11 cellular contexts compared by ENCODE assay signal in the genomic region with DNA sequence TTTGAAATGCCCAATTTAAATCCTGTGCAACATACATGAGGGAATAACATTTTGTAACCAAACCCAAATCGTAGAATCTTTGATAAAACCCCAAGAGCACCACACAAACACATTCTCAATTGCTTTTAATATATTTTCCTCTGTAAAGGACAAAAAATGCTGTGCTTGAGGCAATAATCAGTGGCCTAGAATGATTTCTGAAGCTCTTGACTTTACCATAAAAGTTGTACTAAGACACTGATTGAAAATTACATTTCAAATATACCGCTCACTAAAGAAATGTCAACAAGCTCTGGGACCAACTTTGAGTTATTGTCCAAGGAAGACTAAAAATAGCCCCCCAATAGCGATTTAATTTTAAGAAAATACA. TPM values are rescaled to one million over a fixed set of nuclear protein-coding genes. Genes with fewer than 3 reads are reported as not detected.
A peak's percentile ranks its signal among the peaks of the same experiment; 100 is the strongest.
DNase-seq lines count a peak whose midpoint lies in the region; ATAC-seq, FAIRE-seq and TF ChIP-seq lines count a peak whose summit lies in the region.
"Had no signal": no experiment of that assay in that cellular context is flagged by ENCODE, and none has a peak within 500 bp of the region (broad histone marks: within the 10 kb centered on the region; RNA-seq: fewer than 3 reads in every experiment).

No MANE protein-coding gene starts in this region.

- WGBS in pancreas, 2 donors = 56 to 60% methylated on average over 3 of the region's 3 CpGs

- no peaks in the 10 kb centered on the region for H3K9me3 Mint-ChIP-seq in activated naive CD4-positive, alpha-beta T cell treated with anti-CD3 and anti-CD28 coated beads, Interleukin-2, amount 50 U/mL, for 24 hours
- H3K9me3 Mint-ChIP-seq in mesothelial cell of epicardium = no peaks in the 10 kb centered on the region

- H3K4me3 ChIP-seq in WERI-Rb-1 (ENCODE audit: low read depth, low read length) = peak overlapping the region; percentile 66
- H3K4me3 ChIP-seq in iPS-20b (ENCODE audit: low read length) = peak overlapping the region; percentile 75
- peak overlapping the region; percentile 91 for H3K4me3 ChIP-seq in thoracic aorta
- peak overlapping the region in 1 of 4 donors; percentile 73 for H3K4me3 ChIP-seq in pancreas

- TF ChIP-seq CTCF in WERI-Rb-1 (IDR thresholded peaks at IDR 0.05; ENCODE audit: low read depth, low read length) (no peak), thoracic aorta (IDR thresholded peaks at IDR 0.05) (no peak), mesothelial cell of epicardium (IDR thresholded peaks at IDR 0.05; ENCODE audit: unreplicated experiment) (no peak), pancreas (IDR thresholded peaks at IDR 0.05) (no peak)

- H3K27ac Mint-ChIP-seq in activated naive CD4-positive, alpha-beta T cell treated with anti-CD3 and anti-CD28 coated beads, Interleukin-2, amount 50 U/mL, for 24 hours = peak overlapping the region; percentile 85
- H3K27ac Mint-ChIP-seq in mesothelial cell of epicardium = no peak overlapping the region

- no peaks in the 10 kb centered on the region for H3K36me3 Mint-ChIP-seq in activated naive CD4-positive, alpha-beta T cell treated with anti-CD3 and anti-CD28 coated beads, Interleukin-2, amount 50 U/mL, for 24 hours
- H3K36me3 Mint-ChIP-seq in mesothelial cell of epicardium = no peaks in the 10 kb centered on the region

- H3K9ac ChIP-seq in iPS-20b (ENCODE audit: low read depth, low read length) = no peak overlapping the region

- intact Hi-C loops in pancreas (cut with DNase I) = no loop called here

- H3K27ac ChIP-seq in WERI-Rb-1 (peak overlapping the region; percentile 88), iPS-20b (ENCODE audit: low read length) (no peak overlapping the region), thoracic aorta (no peak overlapping the region), pancreas (no peak overlapping the region)

- DNase-seq in activated naive CD4-positive, alpha-beta T cell treated with anti-CD3 and anti-CD28 coated beads, Interleukin-2, amount 50 U/mL, for 16 hours = no peak
- DNase-seq in WERI-Rb-1 (no peak), thoracic aorta (ENCODE audit: low spot score) (no peak), mesothelial cell of epicardium (ENCODE audit: low spot score in 2 of 2, unreplicated experiment in 2 of 2) (no peak), pancreas (no peak)
- no peak for DNase-seq in stimulated activated naive CD4-positive, alpha-beta T cell (lab: John Stamatoyannopoulos, UW)
- DNase-seq: esophagus squamous epithelium, NCI-H1436 treated with DMSO at 0.1 percent for 48 hours had no signal

- H3K27me3 ChIP-seq in WERI-Rb-1 (ENCODE audit: insufficient read depth, low read depth, severe bottlenecking) (no peaks in the 10 kb centered on the region), iPS-20b (ENCODE audit: insufficient read depth, low read length) (peaks cover 58% of the 10 kb centered on the region), thoracic aorta (replicated peaks; ENCODE audit: insufficient read depth) (no peaks in the 10 kb centered on the region), pancreas (no peaks in the 10 kb centered on the region)
- H3K27me3 ChIP-seq: body of pancreas had no signal

- H3K36me3 ChIP-seq in WERI-Rb-1 (no peaks in the 10 kb centered on the region), iPS-20b (ENCODE audit: insufficient read depth, low read depth, low read length) (no peaks in the 10 kb centered on the region), thoracic aorta (no peaks in the 10 kb centered on the region), pancreas (no peaks in the 10 kb centered on the region)
- H3K36me3 ChIP-seq: esophagus squamous epithelium had no signal

- no peaks in the 10 kb centered on the region for H3K27me3 Mint-ChIP-seq in activated naive CD4-positive, alpha-beta T cell treated with anti-CD3 and anti-CD28 coated beads, Interleukin-2, amount 50 U/mL, for 24 hours
- H3K27me3 Mint-ChIP-seq in mesothelial cell of epicardium (ENCODE audit: low read depth) = peaks cover 76% of the 10 kb centered on the region

- peaks cover 3% of the 10 kb centered on the region for H3K9me3 ChIP-seq in WERI-Rb-1 (ENCODE audit: severe bottlenecking)
- no peaks in the 10 kb centered on the region for H3K9me3 ChIP-seq in iPS-20b (ENCODE audit: insufficient read depth, low read depth, low read length)
- H3K9me3 ChIP-seq in thoracic aorta = no peaks in the 10 kb centered on the region
- no peaks in the 10 kb centered on the region for H3K9me3 ChIP-seq in pancreas
- H3K9me3 ChIP-seq: body of pancreas, esophagus squamous epithelium had no signal

- H3K4me3 Mint-ChIP-seq in activated naive CD4-positive, alpha-beta T cell treated with anti-CD3 and anti-CD28 coated beads, Interleukin-2, amount 50 U/mL, for 24 hours = peak overlapping the region; percentile 85
- H3K4me3 Mint-ChIP-seq in mesothelial cell of epicardium = no peak overlapping the region

- no peak for ATAC-seq in thoracic aorta (ENCODE audit: insufficient number of reproducible peaks, low FRiP score, low read depth)
- ATAC-seq in pancreas = no peak
- ATAC-seq: body of pancreas had no signal

- no peak for FAIRE-seq in pancreas (lab: Jason Lieb, UNC)

- peaks cover 28% of the 10 kb centered on the region for H3K4me1 Mint-ChIP-seq in activated naive CD4-positive, alpha-beta T cell treated with anti-CD3 and anti-CD28 coated beads, Interleukin-2, amount 50 U/mL, for 24 hours
- peaks cover 3% of the 10 kb centered on the region for H3K4me1 Mint-ChIP-seq in mesothelial cell of epicardium

- H3K4me1 ChIP-seq in iPS-20b (ENCODE audit: insufficient read depth, low read length) = no peaks in the 10 kb centered on the region
- peaks cover 10 to 14% of the 10 kb centered on the region in 2 donors for H3K4me1 ChIP-seq in thoracic aorta (ENCODE audit: control insufficient read depth in 1 of 2, low read depth in 2 of 2)
- peaks cover 0 to 5% (median 0%) of the 10 kb centered on the region in 3 donors for H3K4me1 ChIP-seq in pancreas

RNA-seq across cellular contexts. Expression of gene EML5, which starts 1.5 kb away (rescaled TPM):
- total RNA-seq in thoracic aorta (under 1 TPM; 0.41 to 0.71 TPM), mesothelial cell of epicardium (1.6 to 2.6 TPM (median 2.0 TPM) in 3 replicates), pancreas (1 to 10 TPM; 1.1 to 2.0 (median 1.3) TPM)
- polyA plus RNA-seq in pancreas = 1 to 10 TPM in 1 of 2 donors, under 1 TPM in 1; 0.65 to 1.4 TPM

RNA-seq across cellular contexts. Expression of gene TTC8, which starts 33.2 kb away (rescaled TPM):
- total RNA-seq in thoracic aorta (10 to 100 TPM; 20.8 to 34.1 TPM), mesothelial cell of epicardium (28.6 to 32.6 TPM (median 29.0 TPM) in 3 replicates), pancreas (10 to 100 TPM in 2 of 6 donors, 1 to 10 TPM in 4; 5.9 to 12.7 (median 8.7) TPM)
- 10 to 100 TPM; 10.8 to 35.9 TPM for polyA plus RNA-seq in pancreas
